In genomic region chr5:81213070-81213469, GRCh38 we compare ENCODE assay signal across 24 cellular contexts. TPM values are rescaled to one million over a fixed set of nuclear protein-coding genes. Genes with fewer than 3 reads are reported as not detected.
DNase-seq lines count a peak whose midpoint lies in the region; ATAC-seq, FAIRE-seq and TF ChIP-seq lines count a peak whose summit lies in the region.
"Had no signal": no experiment of that assay in that cellular context is flagged by ENCODE, and none has a peak within 500 bp of the region (broad histone marks: within the 10 kb centered on the region; RNA-seq: fewer than 3 reads in every experiment).

No MANE protein-coding gene starts in this region.

- peaks cover 18% of the 10 kb centered on the region; the same call in 1 of the 2 replicates for H3K4me1 ChIP-seq in GM12878 (ENCODE audit: control insufficient read depth, insufficient read depth, low read length)
- no peaks in the 10 kb centered on the region for H3K4me1 ChIP-seq in psoas muscle
- H3K4me1 ChIP-seq: ascending aorta, neural progenitor cell, prostate gland had no signal

- H3K27ac ChIP-seq in GM12878 (ENCODE audit: control insufficient read depth, insufficient read depth) = no peak overlapping the region
- no peak overlapping the region for H3K27ac ChIP-seq in psoas muscle
- H3K27ac ChIP-seq: ascending aorta, GM23248, neural progenitor cell, prostate gland had no signal

- no peaks in the 10 kb centered on the region for H3K27me3 Mint-ChIP-seq in Calu3 (ENCODE audit: unreplicated experiment)

- CTCF ChIA-PET in Calu3 (lab: Charles Lee) = no interaction called here
- CTCF ChIA-PET in GM12878 (lab: Yijun Ruan, JAX) = interaction anchor here (1.0 kb wide), 1 partner anchor 87 kb away, joined by 3 read pairs; no protein-coding TSS in a partner anchor

- no peak overlapping the region for H3K4me3 ChIP-seq in GM12878
- no peak overlapping the region for H3K4me3 ChIP-seq in psoas muscle
- H3K4me3 ChIP-seq: ascending aorta, GM23248, neural progenitor cell, prostate gland had no signal

- POLR2A ChIA-PET in GM12878 (lab: Charles Lee) = interaction anchor here (0.6 to 1.6 kb wide), 2 partner anchors 12 to 89 kb away, joined by 4 read pairs; partner anchors contain the start of gene ZCCHC9

- no peak for FAIRE-seq in GM12878 (lab: Jason Lieb, UNC)

- H3K27ac Mint-ChIP-seq in Calu3 (ENCODE audit: unreplicated experiment) = peak overlapping the region; percentile 78
- H3K27ac Mint-ChIP-seq: activated naive CD4-positive, alpha-beta T cell treated with anti-CD3 and anti-CD28 coated beads, Interleukin-2, amount 50 U/mL, for 72 hours; neural progenitor cell had no signal

- no peak overlapping the region; the same call in 1 of the 2 replicates for H2AFZ ChIP-seq in GM12878 (ENCODE audit: control insufficient read depth, low read depth, low read length)
- H2AFZ ChIP-seq: GM23248, neural progenitor cell had no signal

- no peak for TF ChIP-seq RAD21 in GM12878 (IDR thresholded peaks at IDR 0.05; ENCODE audit: insufficient read depth, low read depth, low read length)

- intact Hi-C loops in Calu3 (cut with micrococcal nuclease; ENCODE audit: unreplicated experiment) (loop anchor here (5.0 kb wide), 1 partner anchor 84 kb away; no protein-coding TSS in a partner anchor), GM12878 (cut with micrococcal nuclease; ENCODE audit: unreplicated experiment) (loop anchor here (5.0 kb wide), 1 partner anchor 74 kb away; no protein-coding TSS in a partner anchor), psoas muscle (cut with DNase I) (no loop called here)

- H3K36me3 ChIP-seq in GM12878 (ENCODE audit: control insufficient read depth in 2 of 2, insufficient read depth in 2 of 2, low read length in 1 of 2) = no peaks in the 10 kb centered on the region
- H3K36me3 ChIP-seq in psoas muscle (ENCODE audit: insufficient read depth in 1 of 2, low read depth in 1 of 2) = no peaks in the 10 kb centered on the region
- H3K36me3 ChIP-seq: ascending aorta, neural progenitor cell, prostate gland had no signal

- TF ChIP-seq CTCF in Calu3 (IDR thresholded peaks at IDR 0.05; ENCODE audit: unreplicated experiment) (no peak), GM12878 (IDR thresholded peaks at IDR 0.05 in 2 of 3, conservative IDR thresholded peaks at IDR 0.05 in 1 of 3; ENCODE audit: control insufficient read depth in 2 of 3, extremely low read depth in 1 of 3, insufficient read depth in 1 of 3, low read depth in 3 of 3, low read length in 3 of 3) (no peak), psoas muscle (IDR thresholded peaks at IDR 0.05) (no peak)

- DNase-seq in Calu3 (peak; percentile 65), HT-29 (ENCODE audit: low spot score) (peak; percentile 9), GM12878 (ENCODE audit: low read depth, low spot score) (no peak), mucosa of gallbladder (ENCODE audit: low spot score) (peak; percentile 79), NCI-H2029 treated with DMSO at 0.1 percent for 48 hours (lab: John Stamatoyannopoulos, UW) (no peak), psoas muscle (no peak)
- no peak for DNase-seq in activated CD8-positive, alpha-beta memory T cell treated with anti-CD3 and anti-CD28 coated beads, Interleukin-2, amount 50 U/mL, for 48 hours
- no peak for DNase-seq in stimulated activated naive CD4-positive, alpha-beta T cell treated with Interleukin-2 at 50 U/mL for 16 hours (lab: John Stamatoyannopoulos, UW)
- DNase-seq: central memory CD4-positive, alpha-beta T cell; dermis blood vessel endothelial cell; GM23248; NCI-H2171 treated with DMSO at 0.1 percent for 48 hours; NCI-H526 treated with DMSO at 0.1 percent for 48 hours; SHP77 treated with DMSO at 0.1 percent for 48 hours; stimulated activated CD4-positive, alpha-beta T cell treated with anti-CD3 and anti-CD28 coated beads, Interleukin-1b, Interleukin-23, amount 100 ng/mL, for 48 hours; stimulated activated naive CD4-positive, alpha-beta T cell; SW 1271 had no signal

- peaks cover 52% of the 10 kb centered on the region for H3K4me1 Mint-ChIP-seq in Calu3 (ENCODE audit: low read depth, unreplicated experiment)

- SMC1A ChIA-PET in GM12878 (lab: Charles Lee; ENCODE audit: uncharacterized antibody, unreplicated experiment) = interaction anchor here (1.0 to 1.4 kb wide), 2 partner anchors 18 to 30 kb away, joined by 3 read pairs; no protein-coding TSS in a partner anchor

- in situ Hi-C loops in GM12878 (cut with MboI) = no loop called here

- no peaks in the 10 kb centered on the region for H3K79me2 ChIP-seq in GM12878 (ENCODE audit: control insufficient read depth, insufficient read depth, low read length)

- no peak for TF ChIP-seq POLR2A in GM12878 (IDR thresholded peaks at IDR 0.05; ENCODE audit: low read depth, low read length)

- WGBS in GM12878 (ENCODE audit: insufficient coverage, insufficient replicate concordance, low lambda C conversion rate, missing lambda C conversion rate) = 65% methylated on average over 3 of the region's 3 CpGs
- 88 to 91% (median 88%) methylated on average over 3 of the region's 3 CpGs for WGBS in psoas muscle, 3 donors

- no peaks in the 10 kb centered on the region for H3K9me3 Mint-ChIP-seq in Calu3 (ENCODE audit: low read depth, unreplicated experiment)
- H3K9me3 Mint-ChIP-seq: activated naive CD4-positive, alpha-beta T cell treated with anti-CD3 and anti-CD28 coated beads, Interleukin-2, amount 50 U/mL, for 72 hours; neural progenitor cell had no signal

- H3K27me3 ChIP-seq in GM12878 (replicated peaks in 1 of 2; ENCODE audit: control insufficient read depth in 2 of 2, insufficient read depth in 2 of 2, low read length in 1 of 2) (no peaks in the 10 kb centered on the region), psoas muscle (ENCODE audit: insufficient read depth in 3 of 3, low read length in 2 of 3) (no peaks in the 10 kb centered on the region)
- H3K27me3 ChIP-seq: ascending aorta, neural progenitor cell had no signal

- no TSS peak for BruUV-seq in Calu3 (replicated peaks; lab: Mats Ljungman, UMichigan)
- no TSS peak for BruUV-seq in GM12878 (replicated peaks; lab: Mats Ljungman, UMichigan)

- H3K4me2 ChIP-seq in GM12878 (ENCODE audit: control insufficient read depth, insufficient read depth) = no peak overlapping the region; the same call in 1 of the 2 replicates
- H3K4me2 ChIP-seq: neural progenitor cell had no signal

- RAD21 ChIA-PET in GM12878 (lab: Charles Lee; ENCODE audit: unreplicated experiment) = interaction anchor here (1.4 kb wide), 1 partner anchor 85 kb away, joined by 4 read pairs; no protein-coding TSS in a partner anchor

- H3K36me3 Mint-ChIP-seq in Calu3 (ENCODE audit: insufficient read depth, unreplicated experiment) = peaks cover 17% of the 10 kb centered on the region
- H3K36me3 Mint-ChIP-seq: activated naive CD4-positive, alpha-beta T cell treated with anti-CD3 and anti-CD28 coated beads, Interleukin-2, amount 50 U/mL, for 72 hours had no signal

- H4K20me1 ChIP-seq in GM12878 (ENCODE audit: control insufficient read depth, insufficient read depth) = no peaks in the 10 kb centered on the region

- peak overlapping the region; percentile 52 for H3K4me3 Mint-ChIP-seq in Calu3 (ENCODE audit: low read depth, unreplicated experiment)
- H3K4me3 Mint-ChIP-seq: neural progenitor cell had no signal

- H3K9ac ChIP-seq in GM12878 (ENCODE audit: control insufficient read depth, insufficient read depth, low read length) = no peak overlapping the region
- H3K9ac ChIP-seq: GM23248, neural progenitor cell had no signal

- no peaks in the 10 kb centered on the region for H3K9me3 ChIP-seq in GM12878 (replicated peaks; ENCODE audit: control insufficient read depth, insufficient read depth, low read length)
- H3K9me3 ChIP-seq in psoas muscle = no peaks in the 10 kb centered on the region
- H3K9me3 ChIP-seq: ascending aorta, prostate gland had no signal

- TF ChIP-seq EP300 in GM12878 (IDR thresholded peaks at IDR 0.05; ENCODE audit: borderline replicate concordance in 1 of 2, control insufficient read depth in 1 of 2, low read depth in 2 of 2, low read length in 2 of 2) = no peak

- ATAC-seq in GM12878 = peak; percentile 8
- ATAC-seq in psoas muscle = no peak
- ATAC-seq: activated CD4-positive, CD25-positive, alpha-beta regulatory T cell treated with anti-CD3 and anti-CD28 coated beads, Interleukin-2, amount 50 U/mL, for 24 hours; activated naive CD4-positive, alpha-beta T cell treated with anti-CD3 and anti-CD28 coated beads, Interleukin-2, amount 50 U/mL, for 72 hours had no signal

TF ChIP-seq in GM12878, 131 proteins besides CTCF, POLR2A, EP300 and RAD21:
- TF ChIP-seq MYC (IDR thresholded peaks at IDR 0.05; ENCODE audit: insufficient read depth, insufficient read length, insufficient replicate concordance, low read length, severe bottlenecking) (no peak), NRF1 (conservative IDR thresholded peaks at IDR 0.05; ENCODE audit: low read depth, low read length) (no peak)

RNA-seq across cellular contexts. Expression of gene CKMT2, which starts 20.1 kb away (rescaled TPM):
- total RNA-seq in Calu3 (2022) = 0.24 TPM in 1 of 2 replicates, not detected in the other
- total RNA-seq in HT-29 (2014; rRNA removed; shearing (Covaris generic)) = 0.44 TPM in 1 of 2 replicates, not detected in the other
- total RNA-seq in GM12878 (2013; cell fraction: nucleolus; rRNA removed) = not detected in 2 replicates
- total RNA-seq in GM12878 (2014; rRNA removed) = not detected in 2 replicates
- total RNA-seq in GM12878 (2014; rRNA removed; fragmentation: Illumina TruSeq; extraction: Trizol) = not detected in 2 replicates
- not detected in 2 replicates for total RNA-seq in GM12878 (2021)
- polyA plus RNA-seq in GM12878 (2011; ENCODE audit: low read depth) = not detected
- not detected in 2 replicates for polyA plus RNA-seq in GM12878 (2011; rRNA removed)
- not detected in 2 replicates for polyA plus RNA-seq in GM12878 (2011; cell fraction: cytosol; rRNA removed)
- polyA plus RNA-seq in GM12878 (2011; cell fraction: nucleus; rRNA removed) = not detected in 2 replicates
- polyA plus RNA-seq in GM12878 (2012) = not detected in 2 replicates
- not detected in 2 replicates for polyA plus RNA-seq in GM12878 (2014; fragmentation: Illumina TruSeq; extraction: Trizol)
- not detected for polyA plus RNA-seq in GM12878 (2014; fragmentation: Nextera tagmentation; extraction: Ambion mirVana)
- polyA plus RNA-seq in GM12878 (2014; rRNA removed) = not detected in 2 replicates
- polyA plus RNA-seq in GM12878 (2016; fragmentation: Nextera tagmentation; extraction: Ambion mirVana) = 1 to 10 TPM in 1 of 2 experiments, under 1 TPM in 1; 0.70 to 1.2 TPM
- not detected in 2 replicates for polyA minus RNA-seq in GM12878 (2011; rRNA and poly(A)+ RNA removed)
- polyA minus RNA-seq in GM12878 (2011; cell fraction: cytosol; rRNA and poly(A)+ RNA removed) = not detected in 2 replicates
- not detected in 2 replicates for polyA minus RNA-seq in GM12878 (2011; cell fraction: nucleus; rRNA and poly(A)+ RNA removed)
- total RNA-seq in mucosa of gallbladder = 61.7 TPM
- 100 to 1,000 TPM; 517 to 907 (median 611) TPM for total RNA-seq in psoas muscle
- polyA plus RNA-seq in psoas muscle = 1,000 to 10,000 TPM in 1 of 3 donors, 100 to 1,000 TPM in 2; 606 to 1,358 (median 830) TPM
- total RNA-seq: activated CD8-positive, alpha-beta memory T cell treated with anti-CD3 and anti-CD28 coated beads for 36 hours; Daoy; GM23248 had no signal
- polyA plus RNA-seq: GM23248 had no signal

Comparison
In these comparisons a context has a peak if more than half of its experiments do, and no peak if none do; other contexts are left out.
1. DNase-seq: peak in Calu3 (single experiment), HT-29 (single experiment) and mucosa of gallbladder (single experiment); none in GM12878 (single experiment), activated CD8-positive, alpha-beta memory T cell treated with anti-CD3 and anti-CD28 coated beads, Interleukin-2, amount 50 U/mL, for 48 hours (single experiment), NCI-H2029 treated with DMSO at 0.1 percent for 48 hours (single experiment), stimulated activated naive CD4-positive, alpha-beta T cell treated with Interleukin-2 at 50 U/mL for 16 hours (single experiment) and psoas muscle (0 of 2).
2. RNA of gene CKMT2, which starts 20.1 kb away (total RNA-seq): 517 to 907 TPM in psoas muscle and 61.7 TPM in mucosa of gallbladder (single experiment); 0.24 TPM in Calu3, 0.44 TPM in HT-29 and not detected in GM12878; every median in the first group is over 10 times any median in the second.
3. intact Hi-C loops: an anchor here in Calu3 (5.0 kb wide) and GM12878 (5.0 kb wide); none called in psoas muscle.